In genomic region chr5:149904293-149904886, GRCh38 we compare ENCODE assay signal across 1 cellular context.
TF ChIP-seq lines count a peak whose summit lies in the region.

No MANE protein-coding gene starts in this region.

TF ChIP-seq in HCT116, 20 proteins besides CTCF, POLR2A, EP300 and RAD21:
- TF ChIP-seq REST (IDR thresholded peaks at IDR 0.05; ENCODE audit: low read depth) (no peak), SP1 (IDR thresholded peaks at IDR 0.05; ENCODE audit: low read depth) (no peak), ZFX (IDR thresholded peaks at IDR 0.05) (no peak), EZH2phosphoT487 (IDR thresholded peaks at IDR 0.05; ENCODE audit: borderline replicate concordance) (no peak), CEBPB (IDR thresholded peaks at IDR 0.05; ENCODE audit: low read depth) (no peak), ELF1 (IDR thresholded peaks at IDR 0.05; ENCODE audit: borderline replicate concordance, low read depth) (no peak), ZBTB33 (IDR thresholded peaks at IDR 0.05; ENCODE audit: extremely low read depth, insufficient replicate concordance, low read length) (no peak), SRF (IDR thresholded peaks at IDR 0.05; ENCODE audit: low read depth) (no peak), SIN3A (IDR thresholded peaks at IDR 0.05; ENCODE audit: low read depth) (no peak), POLR2AphosphoS5 (IDR thresholded peaks at IDR 0.05; ENCODE audit: low read depth, low read length) (no peak), ZNF274 (IDR thresholded peaks at IDR 0.05; ENCODE audit: low read depth, low read length) (no peak), JUND (IDR thresholded peaks at IDR 0.05) (no peak), YY1 (IDR thresholded peaks at IDR 0.05; ENCODE audit: extremely low read depth, insufficient replicate concordance, low read depth, low read length) (no peak), MAX (IDR thresholded peaks at IDR 0.05) (no peak), EZH2 (IDR thresholded peaks at IDR 0.05) (no peak), FOSL1 (IDR thresholded peaks at IDR 0.05; ENCODE audit: low read depth) (no peak)
